Comparison of ENCODE assay signal across 24 cellular contexts in the genomic region with DNA sequence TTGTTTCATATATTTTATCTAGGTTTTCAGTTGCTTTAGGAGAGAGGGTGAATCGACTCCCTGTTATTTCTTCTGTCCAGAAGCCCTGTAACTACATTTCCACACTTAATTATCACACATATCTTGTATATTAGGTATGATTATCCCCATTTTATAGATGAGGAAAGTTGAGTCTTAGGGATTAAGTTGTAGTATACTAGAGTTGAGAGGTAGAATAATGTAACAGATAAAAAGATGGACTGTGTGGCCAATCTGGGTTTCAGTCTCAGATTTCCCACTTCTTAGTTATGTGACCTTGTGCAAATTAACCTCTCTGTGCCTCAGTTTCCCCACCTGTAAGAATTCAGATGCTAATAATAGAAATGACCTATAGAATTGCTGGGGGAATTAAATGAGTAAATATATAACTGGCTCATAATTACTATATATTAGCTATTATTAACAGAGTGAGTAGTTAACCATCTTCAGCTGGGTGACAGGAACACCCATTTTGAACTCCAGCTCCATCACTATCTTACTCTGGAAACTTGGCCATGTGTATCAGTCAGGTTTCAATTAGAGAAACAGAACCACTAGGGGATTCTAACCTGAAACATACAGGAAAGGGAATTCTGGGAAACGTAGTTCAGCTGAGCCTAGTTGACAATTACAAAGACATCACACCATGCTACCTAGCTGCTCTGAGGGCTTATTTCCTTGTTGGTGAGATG. TPM values are rescaled to one million over a fixed set of nuclear protein-coding genes. Genes with fewer than 3 reads are reported as not detected.
DNase-seq lines count a peak whose midpoint lies in the region; TF ChIP-seq lines count a peak whose summit lies in the region.
"Had no signal": no experiment of that assay in that cellular context is flagged by ENCODE, and none has a peak within 500 bp of the region (broad histone marks: within the 10 kb centered on the region; RNA-seq: fewer than 3 reads in every experiment).

No MANE protein-coding gene starts in this region.

- no peak overlapping the region for H3K9ac ChIP-seq in endodermal cell (ENCODE audit: extremely low read depth, low read length, poor library complexity, severe bottlenecking)

- H3K27ac Mint-ChIP-seq in endodermal cell: peak overlapping the region; percentile 89
- H3K27ac Mint-ChIP-seq in activated T-helper 1 cell treated with anti-CD3 and anti-CD28 coated beads, Interleukin-12 subunit alpha, Interleukin-12 subunit beta, Interleukin-2, Interleukin-4 antibody, amounts not matched to agents 30 ng/mL and 10 ng/mL and 1 ng/mL, durations not matched to agents 14 hours and 24 hours and 36 hours: no peak overlapping the region
- H3K27ac Mint-ChIP-seq: activated CD4-positive, alpha-beta memory T cell treated with anti-CD3 and anti-CD28 coated beads for 36 hours; CD4-positive, alpha-beta T cell had no signal

- H3K4me3 ChIP-seq in endodermal cell (ENCODE audit: low read length) (no peak overlapping the region), tibial artery (no peak overlapping the region)
- H3K4me3 ChIP-seq: cardiac muscle cell, HAP-1, lower lobe of right lung, upper lobe of left lung had no signal

- intact Hi-C loops in tibial artery (cut with DNase I; ENCODE audit: low total_unique reads): no loop called here
- intact Hi-C loops in activated T-helper 1 cell treated with anti-CD3 and anti-CD28 coated beads, Interleukin-12 subunit alpha, Interleukin-12 subunit beta, Interleukin-2, Interleukin-4 antibody, amounts not matched to agents 30 ng/mL and 10 ng/mL and 1 ng/mL, durations not matched to agents 14 hours and 24 hours and 36 hours (cut with micrococcal nuclease): no loop called here

- H3K4me3 Mint-ChIP-seq in endodermal cell: no peak overlapping the region
- H3K4me3 Mint-ChIP-seq in activated T-helper 1 cell treated with anti-CD3 and anti-CD28 coated beads, Interleukin-12 subunit alpha, Interleukin-12 subunit beta, Interleukin-2, Interleukin-4 antibody, amounts not matched to agents 30 ng/mL and 10 ng/mL and 1 ng/mL, durations not matched to agents 14 hours and 24 hours and 36 hours: no peak overlapping the region
- H3K4me3 Mint-ChIP-seq: activated CD4-positive, alpha-beta memory T cell treated with anti-CD3 and anti-CD28 coated beads for 36 hours; CD4-positive, alpha-beta T cell had no signal

- peaks cover 5% of the 10 kb centered on the region for H3K27me3 ChIP-seq in endodermal cell (ENCODE audit: control insufficient read depth, insufficient read depth, low read length, poor library complexity, severe bottlenecking)
- H3K27me3 ChIP-seq in tibial artery: peaks cover 0 to 5% of the 10 kb centered on the region in 2 donors
- H3K27me3 ChIP-seq: upper lobe of left lung had no signal

- peak; percentile 60 for TF ChIP-seq CTCF in endodermal cell (conservative IDR thresholded peaks at IDR 0.05)
- no peak for TF ChIP-seq CTCF in tibial artery (IDR thresholded peaks at IDR 0.05)

- peaks cover 33% of the 10 kb centered on the region for H3K4me1 Mint-ChIP-seq in endodermal cell
- H3K4me1 Mint-ChIP-seq in activated T-helper 1 cell treated with anti-CD3 and anti-CD28 coated beads, Interleukin-12 subunit alpha, Interleukin-12 subunit beta, Interleukin-2, Interleukin-4 antibody, amounts not matched to agents 30 ng/mL and 10 ng/mL and 1 ng/mL, durations not matched to agents 14 hours and 24 hours and 36 hours (ENCODE audit: low read depth): peaks cover 13% of the 10 kb centered on the region

- WGBS in endodermal cell (ENCODE audit: insufficient coverage in 1 of 2, insufficient read length in 1 of 2), 2 experiments: 33% methylated on average over 1 of the region's 2 CpGs; no CpG with 5 or more reads in 1 of the 2 experiments

- peaks cover 17% of the 10 kb centered on the region for H3K9me3 Mint-ChIP-seq in endodermal cell
- H3K9me3 Mint-ChIP-seq in activated T-helper 1 cell treated with anti-CD3 and anti-CD28 coated beads, Interleukin-12 subunit alpha, Interleukin-12 subunit beta, Interleukin-2, Interleukin-4 antibody, amounts not matched to agents 30 ng/mL and 10 ng/mL and 1 ng/mL, durations not matched to agents 14 hours and 24 hours and 36 hours: no peaks in the 10 kb centered on the region

- H3K36me3 ChIP-seq in endodermal cell (ENCODE audit: control insufficient read depth, insufficient read depth, low read length) (no peaks in the 10 kb centered on the region), tibial artery (no peaks in the 10 kb centered on the region)
- H3K36me3 ChIP-seq: cardiac muscle cell, HAP-1, lower lobe of right lung, neutrophil, upper lobe of left lung had no signal

- H3K9me3 ChIP-seq in endodermal cell (ENCODE audit: control insufficient read depth, low read length) (peaks cover 27% of the 10 kb centered on the region), tibial artery (peaks cover 0 to 10% (median 0%) of the 10 kb centered on the region in 3 donors)
- H3K9me3 ChIP-seq: HAP-1, lower lobe of right lung, neutrophil had no signal

- no peak overlapping the region for H3K27ac ChIP-seq in endodermal cell (ENCODE audit: low read depth, low read length)
- no peak overlapping the region for H3K27ac ChIP-seq in tibial artery
- H3K27ac ChIP-seq: cardiac muscle cell, epithelial cell of prostate, lower lobe of right lung, neutrophil, upper lobe of left lung had no signal

- no peaks in the 10 kb centered on the region for H3K36me3 Mint-ChIP-seq in endodermal cell (ENCODE audit: low read depth)
- peaks cover 2% of the 10 kb centered on the region for H3K36me3 Mint-ChIP-seq in activated T-helper 1 cell treated with anti-CD3 and anti-CD28 coated beads, Interleukin-12 subunit alpha, Interleukin-12 subunit beta, Interleukin-2, Interleukin-4 antibody, amounts not matched to agents 30 ng/mL and 10 ng/mL and 1 ng/mL, durations not matched to agents 14 hours and 24 hours and 36 hours (ENCODE audit: low read depth)
- H3K36me3 Mint-ChIP-seq: activated CD4-positive, alpha-beta memory T cell treated with anti-CD3 and anti-CD28 coated beads for 36 hours had no signal

- H3K4me1 ChIP-seq in endodermal cell (ENCODE audit: control insufficient read depth, insufficient read depth, low read length) (peaks cover 9% of the 10 kb centered on the region), tibial artery (no peaks in the 10 kb centered on the region)
- H3K4me1 ChIP-seq: HAP-1, lower lobe of right lung had no signal

- DNase-seq in COR-L47 (lab: John Stamatoyannopoulos, UW): peak; percentile 13
- peak; percentile 56 for DNase-seq in DMS153 (lab: John Stamatoyannopoulos, UW)
- peak; percentile 54 for DNase-seq in NCI-H69 (lab: John Stamatoyannopoulos, UW)
- no peak for DNase-seq in endodermal cell
- DNase-seq in tibial artery: no peak
- DNase-seq in amygdala (lab: John Stamatoyannopoulos, UW): no peak
- no peak for DNase-seq in activated T-helper 1 cell treated with anti-CD3 and anti-CD28 coated beads, Interleukin-12 subunit alpha, Interleukin-12 subunit beta, Interleukin-2, Interleukin-4 antibody, amounts not matched to agents 30 ng/mL and 10 ng/mL and 1 ng/mL, durations not matched to agents 14 hours and 24 hours and 36 hours (ENCODE audit: low spot score)
- DNase-seq in UCSD-AML1 (lab: John Stamatoyannopoulos, UW; ENCODE audit: unreplicated experiment): no peak
- DNase-seq: activated CD4-positive, alpha-beta memory T cell treated with anti-CD3 and anti-CD28 coated beads for 36 hours; activated naive CD4-positive, alpha-beta T cell treated with Interleukin-2 at 50 U/mL for 16 hours; amniotic stem cell; CD4-positive, alpha-beta T cell; foreskin fibroblast; hypothalamus; lower lobe of right lung; NCI-H1105 treated with DMSO at 0.1 percent for 48 hours; NCI-H446 treated with DMSO at 0.1 percent for 48 hours; stimulated activated CD4-positive, alpha-beta T cell treated with anti-CD3 and anti-CD28 coated beads, Interleukin-4, amount 100 ng/mL, for 4 hours; upper lobe of left lung had no signal

- H3K27me3 Mint-ChIP-seq in endodermal cell (ENCODE audit: insufficient read depth): peaks cover 41% of the 10 kb centered on the region
- peaks cover 24% of the 10 kb centered on the region for H3K27me3 Mint-ChIP-seq in activated T-helper 1 cell treated with anti-CD3 and anti-CD28 coated beads, Interleukin-12 subunit alpha, Interleukin-12 subunit beta, Interleukin-2, Interleukin-4 antibody, amounts not matched to agents 30 ng/mL and 10 ng/mL and 1 ng/mL, durations not matched to agents 14 hours and 24 hours and 36 hours (ENCODE audit: insufficient read depth)

RNA-seq across cellular contexts. Expression of a gene that starts 20.4 kb away (rescaled TPM):
- 1 to 10 TPM; 1.7 to 1.8 TPM for total RNA-seq in endodermal cell
- polyA plus RNA-seq in endodermal cell (2013, experiment 1 of 2): 2.9 TPM
- polyA plus RNA-seq in endodermal cell (2013, experiment 2 of 2): 2.8 TPM
- total RNA-seq in activated T-helper 1 cell treated with anti-CD3 and anti-CD28 coated beads, Interleukin-12 subunit alpha, Interleukin-12 subunit beta, Interleukin-2, Interleukin-4 antibody, amounts not matched to agents 30 ng/mL and 10 ng/mL and 1 ng/mL, durations not matched to agents 14 hours and 24 hours and 36 hours: not detected in 2 replicates
- total RNA-seq: T-helper 1 cell treated with Interleukin-12 subunit alpha and Interleukin-12 subunit beta and Interleukin-4 antibody, amounts not matched to agents 30 ng/mL and 1 ng/mL, for 36 hours had no signal

Comparison
In these comparisons a context has a peak if more than half of its experiments do, and no peak if none do; other contexts are left out.
1. DNase-seq: peak in COR-L47 (single experiment), DMS153 (single experiment) and NCI-H69 (single experiment); none in endodermal cell (single experiment), tibial artery (0 of 2), amygdala (0 of 56), activated T-helper 1 cell treated with anti-CD3 and anti-CD28 coated beads, Interleukin-12 subunit alpha, Interleukin-12 subunit beta, Interleukin-2, Interleukin-4 antibody, amounts not matched to agents 30 ng/mL and 10 ng/mL and 1 ng/mL, durations not matched to agents 14 hours and 24 hours and 36 hours (single experiment) and UCSD-AML1 (single experiment).